19 cellular contexts compared by ENCODE assay signal in the genomic region with DNA sequence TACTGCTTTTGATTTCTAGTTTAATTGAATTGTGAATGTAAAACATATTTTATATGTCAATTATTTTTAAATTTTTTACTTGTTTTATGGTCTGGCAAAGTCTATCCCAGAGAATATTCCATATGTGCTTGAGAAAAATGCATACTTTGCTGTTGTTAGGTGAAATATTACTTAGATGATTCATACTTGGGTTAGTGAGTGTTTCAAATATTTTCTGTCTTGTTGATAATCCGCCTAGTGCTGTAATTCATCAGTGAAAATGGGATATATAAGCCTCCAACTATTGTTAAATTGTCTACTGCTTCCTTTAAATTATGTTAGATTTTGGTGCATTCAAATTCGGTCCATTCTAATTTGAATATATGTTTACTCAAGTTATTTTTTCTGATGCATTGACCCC.
A peak's percentile ranks its signal among the peaks of the same experiment; 100 is the strongest.
DNase-seq lines count a peak whose midpoint lies in the region; ATAC-seq, FAIRE-seq and TF ChIP-seq lines count a peak whose summit lies in the region.
"Had no signal": no experiment of that assay in that cellular context is flagged by ENCODE, and none has a peak within 500 bp of the region (broad histone marks: within the 10 kb centered on the region; RNA-seq: fewer than 3 reads in every experiment).

No MANE protein-coding gene starts in this region.

- no peaks in the 10 kb centered on the region for H3K27me3 ChIP-seq in astrocyte (ENCODE audit: insufficient read depth, low read length)
- H3K27me3 ChIP-seq in MG63 = no peaks in the 10 kb centered on the region

- H3K4me1 ChIP-seq in astrocyte (ENCODE audit: insufficient read depth, low read length) = no peaks in the 10 kb centered on the region

- no peak for FAIRE-seq in astrocyte (lab: Jason Lieb, UNC)
- FAIRE-seq: GM12878 had no signal

- H3K27ac ChIP-seq in astrocyte (ENCODE audit: low read depth, low read length) = no peak overlapping the region
- H3K27ac ChIP-seq: 22Rv1, SK-N-MC had no signal

- no peaks in the 10 kb centered on the region for H3K79me2 ChIP-seq in astrocyte (ENCODE audit: insufficient read depth, low read length)

- DNase-seq in A172 (ENCODE audit: low spot score) = peak; percentile 10
- DNase-seq in astrocyte (ENCODE audit: low read depth) = peak; percentile 35
- peak; percentile 6 for DNase-seq in fibroblast of peridontal ligament (ENCODE audit: extremely low read depth)
- no peak for DNase-seq in Ammon's horn (ENCODE audit: low spot score)
- DNase-seq in MG63 = no peak
- DNase-seq in immature natural killer cell = no peak
- DNase-seq: C1 segment of cervical spinal cord, DND-41, GDM1, NCI-H1417, NCI-H1930, NCI-H510A treated with DMSO at 0.1 percent for 48 hours, Right ventricle myocardium superior had no signal

- H3K9me3 Mint-ChIP-seq in astrocyte (ENCODE audit: unreplicated experiment) = no peaks in the 10 kb centered on the region
- peaks cover 0 to 32% (median 18%) of the 10 kb centered on the region in 6 donors for H3K9me3 Mint-ChIP-seq in immature natural killer cell
- H3K9me3 Mint-ChIP-seq: GM23338 had no signal

- H3K4me3 Mint-ChIP-seq in astrocyte (ENCODE audit: unreplicated experiment) = no peak overlapping the region
- no peak overlapping the region for H3K4me3 Mint-ChIP-seq in immature natural killer cell
- H3K4me3 Mint-ChIP-seq: GM23338 had no signal

- no peak overlapping the region for H2AFZ ChIP-seq in astrocyte (ENCODE audit: low read depth, low read length)
- H2AFZ ChIP-seq: GM23338 had no signal

- no peaks in the 10 kb centered on the region for H4K20me1 ChIP-seq in astrocyte (ENCODE audit: insufficient read depth, low read length)

- H3K9me3 ChIP-seq in astrocyte (ENCODE audit: insufficient read depth, low read depth, low read length) = no peaks in the 10 kb centered on the region
- H3K9me3 ChIP-seq in MG63 = no peaks in the 10 kb centered on the region

- no peaks in the 10 kb centered on the region for H3K27me3 Mint-ChIP-seq in astrocyte (ENCODE audit: low read depth, unreplicated experiment)
- H3K27me3 Mint-ChIP-seq in immature natural killer cell (ENCODE audit: low read depth in 3 of 3) = no peaks in the 10 kb centered on the region

- TF ChIP-seq CTCF in astrocyte (IDR thresholded peaks at IDR 0.05; ENCODE audit: insufficient read depth, low read depth, low read length) = no peak

- no peak for TF ChIP-seq EP300 in Ishikawa (IDR thresholded peaks at IDR 0.05; ENCODE audit: borderline replicate concordance)

- H3K4me1 Mint-ChIP-seq in astrocyte (ENCODE audit: low read depth, unreplicated experiment) = peaks cover 12% of the 10 kb centered on the region
- no peaks in the 10 kb centered on the region for H3K4me1 Mint-ChIP-seq in immature natural killer cell
- H3K4me1 Mint-ChIP-seq: GM23338 had no signal

- TF ChIP-seq RAD21 in Ishikawa (IDR thresholded peaks at IDR 0.05; ENCODE audit: low read depth) = no peak

- H3K27ac Mint-ChIP-seq in astrocyte (ENCODE audit: unreplicated experiment) (no peak overlapping the region), immature natural killer cell (no peak overlapping the region)
- H3K27ac Mint-ChIP-seq: GM23338 had no signal

- no peaks in the 10 kb centered on the region for H3K36me3 ChIP-seq in astrocyte (ENCODE audit: insufficient read depth, low read length)
- no peaks in the 10 kb centered on the region for H3K36me3 ChIP-seq in MG63

- H3K36me3 Mint-ChIP-seq in astrocyte (ENCODE audit: low read depth, unreplicated experiment) = no peaks in the 10 kb centered on the region
- no peaks in the 10 kb centered on the region for H3K36me3 Mint-ChIP-seq in immature natural killer cell

- no peak overlapping the region for H3K4me2 ChIP-seq in astrocyte (ENCODE audit: low read length)
- H3K4me2 ChIP-seq: GM23338 had no signal

- ATAC-seq in GM18858 (IDR thresholded peaks at IDR 0.05; ENCODE audit: unreplicated experiment) = no peak
- ATAC-seq: GM12878, GM23338 had no signal

- H3K9ac ChIP-seq in astrocyte (ENCODE audit: low read length) = no peak overlapping the region

- H3K4me3 ChIP-seq in astrocyte (ENCODE audit: insufficient read depth, low read depth, low read length) (no peak overlapping the region), MG63 (no peak overlapping the region)
- H3K4me3 ChIP-seq: GM12878, GM23338, SK-N-MC had no signal

TF ChIP-seq in Ishikawa, 13 proteins besides CTCF, POLR2A, EP300 and RAD21:
- TF ChIP-seq CEBPB (IDR thresholded peaks at IDR 0.05) (no peak), TEAD4 (IDR thresholded peaks at IDR 0.05) (peak; percentile 36; the same call in 1 of the 2 replicates), MAX (IDR thresholded peaks at IDR 0.05) (no peak)
- TF ChIP-seq, protein P1, sequence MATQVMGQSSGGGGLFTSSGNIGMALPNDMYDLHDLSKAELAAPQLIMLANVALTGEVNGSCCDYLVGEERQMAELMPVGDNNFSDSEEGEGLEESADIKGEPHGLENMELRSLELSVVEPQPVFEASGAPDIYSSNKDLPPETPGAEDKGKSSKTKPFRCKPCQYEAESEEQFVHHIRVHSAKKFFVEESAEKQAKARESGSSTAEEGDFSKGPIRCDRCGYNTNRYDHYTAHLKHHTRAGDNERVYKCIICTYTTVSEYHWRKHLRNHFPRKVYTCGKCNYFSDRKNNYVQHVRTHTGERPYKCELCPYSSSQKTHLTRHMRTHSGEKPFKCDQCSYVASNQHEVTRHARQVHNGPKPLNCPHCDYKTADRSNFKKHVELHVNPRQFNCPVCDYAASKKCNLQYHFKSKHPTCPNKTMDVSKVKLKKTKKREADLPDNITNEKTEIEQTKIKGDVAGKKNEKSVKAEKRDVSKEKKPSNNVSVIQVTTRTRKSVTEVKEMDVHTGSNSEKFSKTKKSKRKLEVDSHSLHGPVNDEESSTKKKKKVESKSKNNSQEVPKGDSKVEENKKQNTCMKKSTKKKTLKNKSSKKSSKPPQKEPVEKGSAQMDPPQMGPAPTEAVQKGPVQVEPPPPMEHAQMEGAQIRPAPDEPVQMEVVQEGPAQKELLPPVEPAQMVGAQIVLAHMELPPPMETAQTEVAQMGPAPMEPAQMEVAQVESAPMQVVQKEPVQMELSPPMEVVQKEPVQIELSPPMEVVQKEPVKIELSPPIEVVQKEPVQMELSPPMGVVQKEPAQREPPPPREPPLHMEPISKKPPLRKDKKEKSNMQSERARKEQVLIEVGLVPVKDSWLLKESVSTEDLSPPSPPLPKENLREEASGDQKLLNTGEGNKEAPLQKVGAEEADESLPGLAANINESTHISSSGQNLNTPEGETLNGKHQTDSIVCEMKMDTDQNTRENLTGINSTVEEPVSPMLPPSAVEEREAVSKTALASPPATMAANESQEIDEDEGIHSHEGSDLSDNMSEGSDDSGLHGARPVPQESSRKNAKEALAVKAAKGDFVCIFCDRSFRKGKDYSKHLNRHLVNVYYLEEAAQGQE (IDR thresholded peaks at IDR 0.05; ENCODE audit: low read depth) = no peak

Comparison
In these comparisons a context has a peak if more than half of its experiments do, and no peak if none do; other contexts are left out.
1. DNase-seq: peak in A172 (single experiment), astrocyte (single experiment) and fibroblast of peridontal ligament (single experiment); none in Ammon's horn (single experiment), MG63 (single experiment) and immature natural killer cell (0 of 3).